Comparison of ENCODE assay signal across 11 cellular contexts in genomic region chr16:12090162-12090552, GRCh38.
DNase-seq lines count a peak whose midpoint lies in the region; ATAC-seq and TF ChIP-seq lines count a peak whose summit lies in the region.
"Had no signal": no experiment of that assay in that cellular context is flagged by ENCODE, and none has a peak within 500 bp of the region (broad histone marks: within the 10 kb centered on the region; RNA-seq: fewer than 3 reads in every experiment).

No MANE protein-coding gene starts in this region.

- H3K4me1 Mint-ChIP-seq in CD8-positive, alpha-beta T cell (ENCODE audit: low read depth): peaks cover 59% of the 10 kb centered on the region
- peaks cover 57% of the 10 kb centered on the region for H3K4me1 Mint-ChIP-seq in neural progenitor cell

- no peaks in the 10 kb centered on the region for H3K9me3 Mint-ChIP-seq in CD8-positive, alpha-beta T cell
- H3K9me3 Mint-ChIP-seq in neural progenitor cell: no peaks in the 10 kb centered on the region
- H3K9me3 Mint-ChIP-seq: effector memory CD8-positive, alpha-beta T cell had no signal

- intact Hi-C loops in CD8-positive, alpha-beta T cell (cut with DNase I, micrococcal nuclease): loop anchor here in 1 of 2 experiments (10.0 kb wide), 2 partner anchors 1365 to 1825 kb away; no protein-coding TSS in a partner anchor
- intact Hi-C loops in esophagus squamous epithelium (cut with DNase I): no loop called here

- H3K27me3 ChIP-seq in CD8-positive, alpha-beta T cell (ENCODE audit: insufficient read depth, low read length): no peaks in the 10 kb centered on the region
- H3K27me3 ChIP-seq in OCI-LY1 (ENCODE audit: insufficient read depth, low read length) (no peaks in the 10 kb centered on the region), esophagus squamous epithelium (no peaks in the 10 kb centered on the region), neural progenitor cell (peaks cover 25% of the 10 kb centered on the region)
- H3K27me3 ChIP-seq: SJSA1 had no signal

- CTCF ChIA-PET in CD8-positive, alpha-beta T cell (lab: Charles Lee): interaction anchor here (1.6 to 1.7 kb wide), 2 partner anchors 9 to 22 kb away, joined by 3 to 11 read pairs; no protein-coding TSS in a partner anchor

- ATAC-seq in CD8-positive, alpha-beta T cell: no peak
- ATAC-seq in HG02678 (IDR thresholded peaks at IDR 0.05; ENCODE audit: unreplicated experiment) (no peak), HG02763 (IDR thresholded peaks at IDR 0.05; ENCODE audit: unreplicated experiment) (no peak)

- H3K9ac ChIP-seq in OCI-LY1 (ENCODE audit: low read length) (peak overlapping the region; percentile 43), neural progenitor cell (no peak overlapping the region)

- no peak overlapping the region for H3K27ac ChIP-seq in CD8-positive, alpha-beta T cell (ENCODE audit: low read depth, low read length)
- peak overlapping the region; percentile 84 for H3K27ac ChIP-seq in OCI-LY1 (ENCODE audit: low read depth, low read length, poor library complexity, severe bottlenecking)
- peak overlapping the region in 3 of 4 donors; percentile 83 to 90 (median 84) for H3K27ac ChIP-seq in esophagus squamous epithelium
- no peak overlapping the region for H3K27ac ChIP-seq in neural progenitor cell
- H3K27ac ChIP-seq: SJSA1 had no signal

- no peak for TF ChIP-seq POLR2A in esophagus squamous epithelium (IDR thresholded peaks at IDR 0.05)

- POLR2A ChIA-PET in CD8-positive, alpha-beta T cell (lab: Charles Lee): interaction anchor here (2.0 kb wide), 1 partner anchor 10 kb away, joined by 8 read pairs; no protein-coding TSS in a partner anchor

- peaks cover 34% of the 10 kb centered on the region for H3K4me1 ChIP-seq in CD8-positive, alpha-beta T cell (ENCODE audit: insufficient read depth, low read length)
- H3K4me1 ChIP-seq in OCI-LY1 (ENCODE audit: insufficient read depth, low read length, severe bottlenecking) (peaks cover 73% of the 10 kb centered on the region), esophagus squamous epithelium (peaks cover 26 to 73% (median 35%) of the 10 kb centered on the region in 3 donors), neural progenitor cell (peaks cover 44% of the 10 kb centered on the region)

- no peak for TF ChIP-seq CTCF in CD8-positive, alpha-beta T cell (IDR thresholded peaks at IDR 0.05)
- TF ChIP-seq CTCF in OCI-LY1 (IDR thresholded peaks at IDR 0.05; ENCODE audit: low read length) (no peak), esophagus squamous epithelium (IDR thresholded peaks at IDR 0.05) (no peak), neural progenitor cell (IDR thresholded peaks at IDR 0.05) (no peak)

- H3K9me3 ChIP-seq in CD8-positive, alpha-beta T cell (ENCODE audit: low read length): no peaks in the 10 kb centered on the region
- H3K9me3 ChIP-seq in OCI-LY1 (ENCODE audit: low read length) (no peaks in the 10 kb centered on the region), esophagus squamous epithelium (no peaks in the 10 kb centered on the region), neural progenitor cell (ENCODE audit: low read depth) (no peaks in the 10 kb centered on the region)
- H3K9me3 ChIP-seq: SJSA1 had no signal

- H3K4me2 ChIP-seq in OCI-LY1 (ENCODE audit: low read length): peak overlapping the region; percentile 45
- H3K4me2 ChIP-seq in neural progenitor cell: peak overlapping the region; percentile 81

- H3K9me2 ChIP-seq in OCI-LY1 (ENCODE audit: low read depth, low read length): no peaks in the 10 kb centered on the region

- peak overlapping the region; percentile 94 for H3K27ac Mint-ChIP-seq in CD8-positive, alpha-beta T cell
- H3K27ac Mint-ChIP-seq in neural progenitor cell: no peak overlapping the region

- H3K36me3 Mint-ChIP-seq in CD8-positive, alpha-beta T cell: peaks cover 3% of the 10 kb centered on the region
- no peaks in the 10 kb centered on the region for H3K36me3 Mint-ChIP-seq in neural progenitor cell

- H2AFZ ChIP-seq in OCI-LY1 (ENCODE audit: low read length) (no peak overlapping the region), neural progenitor cell (replicated peaks) (peak overlapping the region; percentile 77)

- no peaks in the 10 kb centered on the region for H3K79me2 ChIP-seq in OCI-LY1 (ENCODE audit: insufficient read depth, low read length)
- no peaks in the 10 kb centered on the region for H3K79me2 ChIP-seq in neural progenitor cell (ENCODE audit: low read depth)

- no peaks in the 10 kb centered on the region for H3K36me3 ChIP-seq in CD8-positive, alpha-beta T cell (ENCODE audit: insufficient read depth, low read length)
- no peaks in the 10 kb centered on the region; the same call in 1 of the 2 replicates for H3K36me3 ChIP-seq in OCI-LY1 (ENCODE audit: insufficient read depth, low read length)
- peaks cover 0 to 3% (median 0%) of the 10 kb centered on the region in 3 donors for H3K36me3 ChIP-seq in esophagus squamous epithelium
- H3K36me3 ChIP-seq in neural progenitor cell: no peaks in the 10 kb centered on the region
- H3K36me3 ChIP-seq: SJSA1 had no signal

- WGBS in esophagus squamous epithelium, 2 donors: 20 to 75% methylated on average over 1 to 14 of the region's 14 CpGs

- peak overlapping the region; percentile 83 for H3K4me3 Mint-ChIP-seq in CD8-positive, alpha-beta T cell
- H3K4me3 Mint-ChIP-seq in neural progenitor cell: peak overlapping the region; percentile 48

- H3K27me3 Mint-ChIP-seq in CD8-positive, alpha-beta T cell (ENCODE audit: low read depth): no peaks in the 10 kb centered on the region
- peaks cover 5% of the 10 kb centered on the region for H3K27me3 Mint-ChIP-seq in neural progenitor cell (ENCODE audit: insufficient read depth, low read depth)
- H3K27me3 Mint-ChIP-seq: effector memory CD8-positive, alpha-beta T cell had no signal

- H4K20me1 ChIP-seq in OCI-LY1 (ENCODE audit: insufficient read depth, low read length): no peaks in the 10 kb centered on the region
- H4K20me1 ChIP-seq in neural progenitor cell (ENCODE audit: low read depth): peaks cover 6% of the 10 kb centered on the region

- H3K4me3 ChIP-seq in CD8-positive, alpha-beta T cell (ENCODE audit: low read depth, low read length): peak overlapping the region; percentile 55
- H3K4me3 ChIP-seq in OCI-LY1 (ENCODE audit: low read depth, low read length, poor library complexity, severe bottlenecking) (peak overlapping the region; percentile 26), esophagus squamous epithelium (peak overlapping the region in 3 of 4 donors; percentile 18 to 50 (median 30)), neural progenitor cell (peak overlapping the region; percentile 45)
- H3K4me3 ChIP-seq: SJSA1 had no signal

- peak in 1 of 7 experiments; percentile 1 for DNase-seq in CD8-positive, alpha-beta T cell
- DNase-seq in esophagus squamous epithelium (lab: John Stamatoyannopoulos, UW): no peak
- DNase-seq in neural progenitor cell (ENCODE audit: low spot score): peak; percentile 26
- no peak for DNase-seq in NCI-H128 (lab: John Stamatoyannopoulos, UW; ENCODE audit: unreplicated experiment)
- no peak for DNase-seq in DMS53 (lab: John Stamatoyannopoulos, UW)
- DNase-seq: effector memory CD8-positive, alpha-beta T cell; NCI-H2081 treated with DMSO at 0.1 percent for 48 hours had no signal

- no peaks in the 10 kb centered on the region for H3F3A ChIP-seq in OCI-LY1 (ENCODE audit: insufficient read depth, low read length)
- H3F3A ChIP-seq in neural progenitor cell (ENCODE audit: low read depth): peaks cover 36% of the 10 kb centered on the region

Comparison
In these comparisons a context has a peak if more than half of its experiments do, and no peak if none do; other contexts are left out.
1. H3K27ac ChIP-seq: peak in OCI-LY1 (single experiment) and esophagus squamous epithelium (3 of 4); none in CD8-positive, alpha-beta T cell (single experiment) and neural progenitor cell (single experiment).
2. Peak in every context shown above with its lines, with median percentiles within 50 percentile points of each other: H3K4me3 ChIP-seq.